In the genomic region with DNA sequence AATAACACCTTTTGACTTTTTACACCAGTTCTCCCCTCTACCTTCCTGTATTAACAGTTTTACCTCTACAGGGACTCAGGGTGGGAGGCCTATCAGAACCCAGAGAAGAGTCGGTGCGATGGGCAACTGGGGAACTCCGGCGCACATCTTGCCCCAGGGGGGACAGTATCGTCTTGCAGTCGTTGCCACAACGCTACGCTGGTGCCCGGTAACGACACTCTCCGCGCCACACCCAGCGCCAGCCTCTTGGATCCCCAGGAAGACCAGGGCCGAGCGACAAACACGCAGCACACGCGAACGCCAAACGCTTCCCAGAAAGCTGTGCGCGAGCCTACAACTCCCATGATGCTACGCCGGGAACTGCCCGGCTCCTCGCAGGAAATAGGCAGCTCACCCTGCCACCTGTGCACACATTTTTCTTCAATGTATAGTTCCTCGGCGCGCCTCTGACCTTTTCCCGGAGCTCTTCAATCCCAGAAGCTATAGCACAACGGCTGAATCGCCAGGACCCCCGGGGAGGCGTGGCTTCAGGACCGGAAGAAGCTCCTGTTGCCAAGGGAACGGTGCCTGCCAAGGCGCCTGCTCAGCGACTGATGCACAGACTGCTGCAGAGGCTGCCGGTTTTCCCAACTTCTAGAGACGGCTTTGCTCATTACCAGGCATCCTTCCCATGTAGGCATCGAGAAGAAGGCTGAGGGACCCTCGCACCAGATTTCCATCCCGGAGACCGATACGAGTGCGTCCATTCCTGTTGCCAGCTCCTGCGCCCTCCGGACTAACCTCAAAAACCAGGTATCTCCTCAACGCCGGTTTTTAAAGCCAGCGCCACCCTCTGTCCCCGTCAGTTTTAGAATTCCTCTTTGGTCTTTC, we compare ENCODE assay signal across 8 cellular contexts. TPM values are rescaled to one million over a fixed set of nuclear protein-coding genes. Genes with fewer than 3 reads are reported as not detected.
DNase-seq lines count a peak whose midpoint lies in the region; ATAC-seq and TF ChIP-seq lines count a peak whose summit lies in the region.

A gene with protein sequence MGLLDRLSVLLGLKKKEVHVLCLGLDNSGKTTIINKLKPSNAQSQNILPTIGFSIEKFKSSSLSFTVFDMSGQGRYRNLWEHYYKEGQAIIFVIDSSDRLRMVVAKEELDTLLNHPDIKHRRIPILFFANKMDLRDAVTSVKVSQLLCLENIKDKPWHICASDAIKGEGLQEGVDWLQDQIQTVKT (plus strand): TSS at position 573 of the 870 bp plus-strand sequence. CDS start 3,350 bp downstream, outside the sequence.

- POLR2A ChIA-PET in GM10248 (lab: Yijun Ruan, JAX): no interaction called here

- CTCF ChIA-PET in GM10248 (lab: Yijun Ruan, JAX): interaction anchor here (0.8 to 2.3 kb wide), 8 partner anchors 8 to 301 kb away, joined by 3 to 10 read pairs (median 5); no protein-coding TSS in a partner anchor

- H3K27ac Mint-ChIP-seq in activated naive CD4-positive, alpha-beta T cell treated with anti-CD3 and anti-CD28 coated beads, Interleukin-2, amount 50 U/mL, for 24 hours: peak within 1 kb of the TSS; percentile 95
- H3K27ac Mint-ChIP-seq in glutamatergic neuron (ENCODE audit: unreplicated experiment): peak within 1 kb of the TSS; percentile 91

- TF ChIP-seq CTCF in GM10248 (IDR thresholded peaks at IDR 0.05; ENCODE audit: control extremely low read depth, extremely low read depth, low read depth, missing control alignments) (no peak), glutamatergic neuron (IDR thresholded peaks at IDR 0.05; ENCODE audit: partially characterized antibody, unreplicated experiment) (no peak), omental fat pad (IDR thresholded peaks at IDR 0.05) (no peak), testis (IDR thresholded peaks at IDR 0.05) (peak in 1 of 3 experiments; percentile 6)

- peak within 1 kb of the TSS; percentile 99 for H3K4me3 Mint-ChIP-seq in activated naive CD4-positive, alpha-beta T cell treated with anti-CD3 and anti-CD28 coated beads, Interleukin-2, amount 50 U/mL, for 24 hours
- H3K4me3 Mint-ChIP-seq in glutamatergic neuron (ENCODE audit: unreplicated experiment): peak within 1 kb of the TSS; percentile 98

- peaks cover 1% of the 10 kb centered on the region; the same call in 1 of the 2 replicates for H3K36me3 ChIP-seq in SK-N-MC (ENCODE audit: insufficient read depth, low read length)
- no peaks in the 10 kb centered on the region for H3K36me3 ChIP-seq in testis (ENCODE audit: low read depth, missing control alignments)

- H3K4me1 Mint-ChIP-seq in activated naive CD4-positive, alpha-beta T cell treated with anti-CD3 and anti-CD28 coated beads, Interleukin-2, amount 50 U/mL, for 24 hours: peaks cover 27% of the 10 kb centered on the region
- peaks cover 8% of the 10 kb centered on the region for H3K4me1 Mint-ChIP-seq in glutamatergic neuron (ENCODE audit: low read depth, unreplicated experiment)

- no peak within 1 kb of the TSS for H3K27ac ChIP-seq in SK-N-MC
- H3K27ac ChIP-seq in testis: peak within 1 kb of the TSS; percentile 64 to 86

- intact Hi-C loops in testis (cut with DNase I; ENCODE audit: low total_unique reads): no loop called here

- 0 to 1% methylated on average over 32 to 46 of the region's 52 CpGs for WGBS in testis, 2 donors

- H3K4me3 ChIP-seq in SK-N-MC (peak within 1 kb of the TSS; percentile 83), testis (peak within 1 kb of the TSS; percentile 70 to 85)

- ATAC-seq in HG02571 (IDR thresholded peaks at IDR 0.05; ENCODE audit: unreplicated experiment) (peak; percentile 97), omental fat pad (ENCODE audit: low FRiP score) (peak; percentile 96)

- H3K9me3 Mint-ChIP-seq in activated naive CD4-positive, alpha-beta T cell treated with anti-CD3 and anti-CD28 coated beads, Interleukin-2, amount 50 U/mL, for 24 hours: no peaks in the 10 kb centered on the region
- peaks cover 2% of the 10 kb centered on the region for H3K9me3 Mint-ChIP-seq in glutamatergic neuron (ENCODE audit: unreplicated experiment)

- H3K27me3 Mint-ChIP-seq in activated naive CD4-positive, alpha-beta T cell treated with anti-CD3 and anti-CD28 coated beads, Interleukin-2, amount 50 U/mL, for 24 hours: no peaks in the 10 kb centered on the region
- peaks cover 11% of the 10 kb centered on the region for H3K27me3 Mint-ChIP-seq in glutamatergic neuron (ENCODE audit: unreplicated experiment)

- H3K36me3 Mint-ChIP-seq in activated naive CD4-positive, alpha-beta T cell treated with anti-CD3 and anti-CD28 coated beads, Interleukin-2, amount 50 U/mL, for 24 hours: peaks cover 2% of the 10 kb centered on the region
- H3K36me3 Mint-ChIP-seq in glutamatergic neuron (ENCODE audit: unreplicated experiment): no peaks in the 10 kb centered on the region

- peaks cover 5% of the 10 kb centered on the region for H3K4me1 ChIP-seq in testis

- no peak for TF ChIP-seq POLR2A in testis (IDR thresholded peaks at IDR 0.05)

- H3K9me3 ChIP-seq in SK-N-MC (ENCODE audit: low read depth, low read length) (no peaks in the 10 kb centered on the region), testis (no peaks in the 10 kb centered on the region)

- peak within 1 kb of the TSS; percentile 76 for H3K9ac ChIP-seq in SK-N-MC (ENCODE audit: insufficient read length)

- peak; percentile 81 for DNase-seq in GM10248 (ENCODE audit: extremely low spot score)
- peak; percentile 76 for DNase-seq in NAMALWA (ENCODE audit: low spot score)
- DNase-seq in SK-N-MC (ENCODE audit: low read depth, low spot score): peak; percentile 30
- DNase-seq in glutamatergic neuron: peak; percentile 83
- DNase-seq in omental fat pad (ENCODE audit: low spot score): peak; percentile 47
- DNase-seq in testis: peak; percentile 94

- no peaks in the 10 kb centered on the region for H3K27me3 ChIP-seq in testis

RNA-seq across cellular contexts. Expression of the gene that starts here (rescaled TPM):
- total RNA-seq in glutamatergic neuron (ENCODE audit: unreplicated experiment): 9.6 TPM
- total RNA-seq in omental fat pad: 1 to 10 TPM; 3.4 to 6.9 (median 5.5) TPM
- 10 to 100 TPM; 10.6 to 12.8 TPM for total RNA-seq in testis
- 23.4 TPM for polyA plus RNA-seq in testis (ENCODE audit: insufficient read depth, low read depth, low replicate concordance)

Comparison
In these comparisons a context has a peak if more than half of its experiments do, and no peak if none do; other contexts are left out.
1. DNase-seq: peak in every context shown above with its lines; median percentile 94 in testis; 83 in glutamatergic neuron; 81 in GM10248; 76 in NAMALWA; 47 in omental fat pad; 30 in SK-N-MC.